ENCODE assay signal across 24 cellular contexts in the genomic region with DNA sequence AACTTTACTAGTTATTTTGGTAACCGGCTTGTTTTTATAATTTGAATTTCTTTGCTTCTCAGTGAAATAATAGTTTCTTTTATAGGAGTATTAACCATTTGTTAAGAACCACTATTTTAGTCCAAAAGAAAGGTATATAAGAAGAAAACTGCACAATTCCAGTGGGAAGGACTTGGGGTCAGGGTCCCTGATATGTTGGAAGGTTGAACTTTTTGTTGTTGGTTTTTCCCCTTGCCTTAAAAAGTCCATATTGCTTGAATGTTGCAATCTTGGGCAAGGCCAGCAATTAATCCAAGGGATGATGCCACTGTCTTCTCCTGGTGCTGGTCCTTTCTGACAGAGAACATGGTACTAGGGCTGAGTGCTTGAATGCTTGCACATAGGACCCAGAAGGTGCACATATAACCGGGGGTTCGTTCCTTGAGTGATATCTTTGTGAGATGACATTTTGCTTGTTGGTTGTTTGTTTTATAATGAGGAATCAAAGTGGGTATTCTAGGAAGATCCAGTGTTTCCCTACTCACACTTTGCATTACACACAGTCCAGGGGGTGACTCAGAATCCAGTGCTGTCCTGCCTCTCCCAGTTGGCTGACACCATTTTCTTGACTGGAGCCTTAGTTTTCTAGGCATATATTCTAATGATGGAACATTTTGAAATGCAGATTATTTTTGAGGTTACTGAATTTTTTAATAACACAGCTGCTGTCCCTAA. TPM values are rescaled to one million over a fixed set of nuclear protein-coding genes. Genes with fewer than 3 reads are reported as not detected.
DNase-seq lines count a peak whose midpoint lies in the region; ATAC-seq and TF ChIP-seq lines count a peak whose summit lies in the region.
"Had no signal": no experiment of that assay in that cellular context is flagged by ENCODE, and none has a peak within 500 bp of the region (broad histone marks: within the 10 kb centered on the region; RNA-seq: fewer than 3 reads in every experiment).

No MANE protein-coding gene starts in this region.

- no peaks in the 10 kb centered on the region for H3K4me1 ChIP-seq in foreskin keratinocyte
- H3K4me1 ChIP-seq: adrenal gland, HAP-1, lower lobe of right lung, pancreas had no signal

- H3K27ac ChIP-seq in foreskin keratinocyte, result no peak overlapping the region
- H3K27ac ChIP-seq: adrenal gland, gastroesophageal sphincter, HL-60, lower lobe of right lung, pancreas had no signal

- TF ChIP-seq CTCF in foreskin keratinocyte (conservative IDR thresholded peaks at IDR 0.05), result no peak

- intact Hi-C loops in left cardiac atrium (cut with DNase I) (no loop called here), Right ventricle myocardium superior (cut with DNase I) (no loop called here)

- H3K27me3 ChIP-seq in foreskin keratinocyte, result no peaks in the 10 kb centered on the region
- H3K27me3 ChIP-seq: adrenal gland, gastroesophageal sphincter, pancreas had no signal

- DNase-seq in left cardiac atrium (no peak), Right ventricle myocardium superior (no peak), amniotic epithelial cell (ENCODE audit: low read depth) (peak; percentile 27), foreskin keratinocyte (no peak), stromal cell of bone marrow (ENCODE audit: low read depth) (peak; percentile 36), NCI-H2196 treated with DMSO at 0.1 percent for 48 hours (lab: John Stamatoyannopoulos, UW; ENCODE audit: unreplicated experiment) (no peak)
- DNase-seq in activated CD4-positive, alpha-beta T cell treated with anti-CD3 and anti-CD28 coated beads for 48 hours, result no peak
- DNase-seq: ACHN, activated B cell treated with CpG ODN at 0.5 μM for 24 hours, adrenal gland, cerebellar nuclear complex, lower lobe of right lung, naive B cell, NCI-H1092 treated with DMSO at 0.1 percent for 48 hours, NCI-H2081 treated with DMSO at 0.1 percent for 48 hours, NCI-H526, OCI-M1, pancreas, SIG-M5, T-helper 2 cell had no signal

- peak; percentile 8 to 38 for ATAC-seq in left cardiac atrium
- ATAC-seq in Right ventricle myocardium superior (ENCODE audit: poor library complexity), result no peak
- ATAC-seq in foreskin keratinocyte, result peak; percentile 76
- ATAC-seq in GM19324 (IDR thresholded peaks at IDR 0.05; ENCODE audit: low FRiP score, unreplicated experiment), result no peak
- ATAC-seq: gastroesophageal sphincter had no signal

RNA-seq across cellular contexts. Expression of gene SIAH1, which starts 54.9 kb away (rescaled TPM):
- total RNA-seq in left cardiac atrium, result 10 to 100 TPM; 11.6 to 18.0 TPM
- 11.4 TPM for total RNA-seq in Right ventricle myocardium superior
- 16.8 and 18.4 TPM in 2 replicates for total RNA-seq in foreskin keratinocyte
- 8.6 and 9.0 TPM in 2 replicates for polyA plus RNA-seq in foreskin keratinocyte

Comparison
In these comparisons a context has a peak if more than half of its experiments do, and no peak if none do; other contexts are left out.
1. ATAC-seq: peak in left cardiac atrium (2 of 2) and foreskin keratinocyte (single experiment); none in Right ventricle myocardium superior (single experiment) and GM19324 (single experiment).
2. DNase-seq: peak in amniotic epithelial cell (single experiment) and stromal cell of bone marrow (single experiment); none in left cardiac atrium (single experiment), Right ventricle myocardium superior (single experiment), foreskin keratinocyte (0 of 2), NCI-H2196 treated with DMSO at 0.1 percent for 48 hours (single experiment) and activated CD4-positive, alpha-beta T cell treated with anti-CD3 and anti-CD28 coated beads for 48 hours (single experiment).